In genomic region chr12:46198913-46199312, GRCh38 we compare ENCODE assay signal across 1 cellular context.
TF ChIP-seq lines count a peak whose summit lies in the region.

No MANE protein-coding gene starts in this region.

TF ChIP-seq in HEK293, 187 proteins besides CTCF, POLR2A, EP300 and RAD21 (continued from another document):
- peak; percentile 75; the same call in 1 of the 2 replicates for TF ChIP-seq ZSCAN4 (tag by site-specific recombination; IDR thresholded peaks at IDR 0.05)
TF ChIP-seq in HEK293: peak in this region for 1.
